Comparison of ENCODE assay signal across 1 cellular context in the genomic region with DNA sequence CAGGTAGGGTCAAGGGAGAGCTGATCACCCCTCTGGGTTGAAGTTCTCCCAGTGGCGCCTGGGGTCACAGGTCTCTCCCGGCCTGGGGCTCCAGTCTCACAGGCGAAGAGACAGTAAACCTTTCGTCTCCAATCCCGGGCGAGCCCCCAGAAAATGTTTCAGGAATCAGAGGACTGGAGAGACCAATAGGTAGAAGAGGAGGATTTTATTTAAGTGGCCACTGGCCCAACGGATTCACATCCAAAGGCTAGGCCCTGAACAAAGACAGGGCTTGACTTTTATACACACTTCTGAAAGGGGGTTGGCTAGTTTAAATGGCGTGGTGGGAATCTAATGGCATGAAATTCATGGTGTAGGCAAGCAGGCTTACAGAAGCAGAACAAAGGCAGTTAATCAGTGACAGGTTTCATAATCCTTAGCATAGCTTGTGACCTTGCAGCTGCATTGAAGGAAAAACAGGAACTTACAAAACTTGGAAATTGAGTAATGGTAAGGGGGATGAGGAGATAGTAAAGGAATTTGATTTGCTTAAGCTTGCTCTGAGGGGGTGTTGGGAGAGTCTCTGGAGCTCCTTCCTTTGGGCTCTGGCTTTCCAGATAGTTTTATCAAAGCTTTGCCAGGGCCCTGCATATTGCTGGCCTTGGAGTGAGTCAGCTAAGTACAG.
TF ChIP-seq lines count a peak whose summit lies in the region.

No MANE protein-coding gene starts in this region.

TF ChIP-seq in K562, 482 proteins besides CTCF, POLR2A, EP300 and RAD21 (continued from another document and continues in another):
- no peak for TF ChIP-seq ELK1 (CRISPR knock-in tag; IDR thresholded peaks at IDR 0.05)
- peak; percentile 87 for TF ChIP-seq CBFA2T3 (IDR thresholded peaks at IDR 0.05)
- 0 out of 4 replicates have a peak, but pooled peaks of 1 of the 2 experiments have one; percentile 15 for TF ChIP-seq MAZ (CRISPR knock-in tag; conservative IDR thresholded peaks at IDR 0.05 in 1 of 2, IDR thresholded peaks at IDR 0.05 in 1 of 2)
- TF ChIP-seq CTCFL (IDR thresholded peaks at IDR 0.05; ENCODE audit: borderline replicate concordance, insufficient read depth, low read depth, low read length, poor library complexity, severe bottlenecking): no peak
- TF ChIP-seq, protein P1, sequence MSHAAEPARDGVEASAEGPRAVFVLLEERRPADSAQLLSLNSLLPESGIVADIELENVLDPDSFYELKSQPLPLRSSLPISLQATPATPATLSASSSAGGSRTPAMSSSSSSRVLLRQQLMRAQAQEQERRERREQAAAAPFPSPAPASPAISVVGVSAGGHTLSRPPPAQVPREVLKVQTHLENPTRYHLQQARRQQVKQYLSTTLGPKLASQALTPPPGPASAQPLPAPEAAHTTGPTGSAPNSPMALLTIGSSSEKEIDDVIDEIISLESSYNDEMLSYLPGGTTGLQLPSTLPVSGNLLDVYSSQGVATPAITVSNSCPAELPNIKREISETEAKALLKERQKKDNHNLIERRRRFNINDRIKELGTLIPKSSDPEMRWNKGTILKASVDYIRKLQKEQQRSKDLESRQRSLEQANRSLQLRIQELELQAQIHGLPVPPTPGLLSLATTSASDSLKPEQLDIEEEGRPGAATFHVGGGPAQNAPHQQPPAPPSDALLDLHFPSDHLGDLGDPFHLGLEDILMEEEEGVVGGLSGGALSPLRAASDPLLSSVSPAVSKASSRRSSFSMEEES (CRISPR knock-in tag; IDR thresholded peaks at IDR 0.05): no peak
- no peak for TF ChIP-seq BMI1 (IDR thresholded peaks at IDR 0.05; ENCODE audit: low read length)
- TF ChIP-seq RBM17 (IDR thresholded peaks at IDR 0.05; ENCODE audit: borderline replicate concordance, low read depth, low read length): no peak
- TF ChIP-seq ZNF444 (CRISPR knock-in tag; IDR thresholded peaks at IDR 0.05): no peak
- TF ChIP-seq THRA (IDR thresholded peaks at IDR 0.05): no peak
- TF ChIP-seq USF2 (CRISPR knock-in tag; IDR thresholded peaks at IDR 0.05): no peak
- TF ChIP-seq ZBTB33 (CRISPR knock-in tag; IDR thresholded peaks at IDR 0.05): no peak
- TF ChIP-seq MLX (CRISPR knock-in tag; conservative IDR thresholded peaks at IDR 0.05): no peak
- no peak for TF ChIP-seq ADNP (tag; IDR thresholded peaks at IDR 0.05)
- TF ChIP-seq ETV1 (tag; conservative IDR thresholded peaks at IDR 0.05; ENCODE audit: low read depth): no peak
- no peak for TF ChIP-seq ZKSCAN8 (CRISPR knock-in tag; IDR thresholded peaks at IDR 0.05)
- TF ChIP-seq NR4A1 (CRISPR knock-in tag; IDR thresholded peaks at IDR 0.05): no peak
- no peak for TF ChIP-seq NR4A1 (tag; IDR thresholded peaks at IDR 0.05)
- peak; percentile 56; the same call in 1 of the 2 replicates for TF ChIP-seq SOX6 (IDR thresholded peaks at IDR 0.05)
- TF ChIP-seq EWSR1 (IDR thresholded peaks at IDR 0.05; ENCODE audit: borderline replicate concordance, low read depth, partially characterized antibody): no peak
- no peak for TF ChIP-seq MAFK (IDR thresholded peaks at IDR 0.05; ENCODE audit: low read length)
- TF ChIP-seq MYNN (IDR thresholded peaks at IDR 0.05): no peak; the same call in 1 of the 2 replicates
- TF ChIP-seq MYNN (CRISPR knock-in tag; IDR thresholded peaks at IDR 0.05): no peak
- TF ChIP-seq SIX5 (IDR thresholded peaks at IDR 0.05; ENCODE audit: borderline replicate concordance in 1 of 2, insufficient read depth in 1 of 2, low read depth in 1 of 2, low read length in 2 of 2): no peak
- 0 out of 2 replicates have a peak, but pooled peaks have one; percentile 16 for TF ChIP-seq ESRRA (IDR thresholded peaks at IDR 0.05; ENCODE audit: borderline replicate concordance, low read depth)
- TF ChIP-seq U2AF2 (optimal IDR thresholded peaks at IDR 0.05; ENCODE audit: low read depth, low read length): no peak
- TF ChIP-seq TCF7L2 (IDR thresholded peaks at IDR 0.05; ENCODE audit: low read depth, low read length): no peak
- TF ChIP-seq NR2C1 (IDR thresholded peaks at IDR 0.05): no peak
- TF ChIP-seq NR2C1 (tag; IDR thresholded peaks at IDR 0.05): 0 out of 2 replicates have a peak, but pooled peaks have one; percentile 16
- no peak for TF ChIP-seq ETV6 (IDR thresholded peaks at IDR 0.05; ENCODE audit: borderline replicate concordance in 1 of 2, low read depth in 2 of 2, low read length in 1 of 2)
- no peak for TF ChIP-seq ETV6 (CRISPR knock-in tag; IDR thresholded peaks at IDR 0.05; ENCODE audit: borderline replicate concordance)
- TF ChIP-seq HLTF (IDR thresholded peaks at IDR 0.05): peak; percentile 83; the same call in 1 of the 2 replicates
- TF ChIP-seq PRDM10 (IDR thresholded peaks at IDR 0.05; ENCODE audit: partially characterized antibody): no peak
- TF ChIP-seq ZNF274 (IDR thresholded peaks at IDR 0.05; ENCODE audit: borderline replicate concordance, low read depth, low read length): no peak
- no peak for TF ChIP-seq ZNF316 (IDR thresholded peaks at IDR 0.05)
- no peak for TF ChIP-seq SAFB2 (IDR thresholded peaks at IDR 0.05; ENCODE audit: borderline replicate concordance, low read depth, low read length, severe bottlenecking)
- TF ChIP-seq, protein P2, sequence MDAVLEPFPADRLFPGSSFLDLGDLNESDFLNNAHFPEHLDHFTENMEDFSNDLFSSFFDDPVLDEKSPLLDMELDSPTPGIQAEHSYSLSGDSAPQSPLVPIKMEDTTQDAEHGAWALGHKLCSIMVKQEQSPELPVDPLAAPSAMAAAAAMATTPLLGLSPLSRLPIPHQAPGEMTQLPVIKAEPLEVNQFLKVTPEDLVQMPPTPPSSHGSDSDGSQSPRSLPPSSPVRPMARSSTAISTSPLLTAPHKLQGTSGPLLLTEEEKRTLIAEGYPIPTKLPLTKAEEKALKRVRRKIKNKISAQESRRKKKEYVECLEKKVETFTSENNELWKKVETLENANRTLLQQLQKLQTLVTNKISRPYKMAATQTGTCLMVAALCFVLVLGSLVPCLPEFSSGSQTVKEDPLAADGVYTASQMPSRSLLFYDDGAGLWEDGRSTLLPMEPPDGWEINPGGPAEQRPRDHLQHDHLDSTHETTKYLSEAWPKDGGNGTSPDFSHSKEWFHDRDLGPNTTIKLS (IDR thresholded peaks at IDR 0.05; ENCODE audit: borderline replicate concordance, low read depth): no peak
- no peak for TF ChIP-seq CTBP1 (IDR thresholded peaks at IDR 0.05; ENCODE audit: borderline replicate concordance)
- no peak for TF ChIP-seq RFX1 (IDR thresholded peaks at IDR 0.05)
- TF ChIP-seq NFRKB (IDR thresholded peaks at IDR 0.05; ENCODE audit: low read depth): no peak
- no peak for TF ChIP-seq SUPT5H (IDR thresholded peaks at IDR 0.05)
- TF ChIP-seq TRIM24 (IDR thresholded peaks at IDR 0.05): peak; percentile 92 to 95
- TF ChIP-seq ZNF311 (CRISPR knock-in tag; IDR thresholded peaks at IDR 0.05): no peak
- no peak for TF ChIP-seq MBD1 (CRISPR knock-in tag; IDR thresholded peaks at IDR 0.05)
- TF ChIP-seq XRCC5 (IDR thresholded peaks at IDR 0.05; ENCODE audit: low read depth, low read length): no peak
- TF ChIP-seq KAT8 (IDR thresholded peaks at IDR 0.05; ENCODE audit: low read depth): no peak
- no peak for TF ChIP-seq ZNF124 (CRISPR knock-in tag; IDR thresholded peaks at IDR 0.05)
- TF ChIP-seq MAFG (tag; conservative IDR thresholded peaks at IDR 0.05): 0 out of 2 replicates have a peak, but pooled peaks have one; percentile 9
- peak; percentile 88 for TF ChIP-seq ARID1B (IDR thresholded peaks at IDR 0.05)
- no peak for TF ChIP-seq NRF1 (conservative IDR thresholded peaks at IDR 0.05 in 1 of 2, IDR thresholded peaks at IDR 0.05 in 1 of 2)
